1 cellular context compared by ENCODE assay signal in the genomic region with DNA sequence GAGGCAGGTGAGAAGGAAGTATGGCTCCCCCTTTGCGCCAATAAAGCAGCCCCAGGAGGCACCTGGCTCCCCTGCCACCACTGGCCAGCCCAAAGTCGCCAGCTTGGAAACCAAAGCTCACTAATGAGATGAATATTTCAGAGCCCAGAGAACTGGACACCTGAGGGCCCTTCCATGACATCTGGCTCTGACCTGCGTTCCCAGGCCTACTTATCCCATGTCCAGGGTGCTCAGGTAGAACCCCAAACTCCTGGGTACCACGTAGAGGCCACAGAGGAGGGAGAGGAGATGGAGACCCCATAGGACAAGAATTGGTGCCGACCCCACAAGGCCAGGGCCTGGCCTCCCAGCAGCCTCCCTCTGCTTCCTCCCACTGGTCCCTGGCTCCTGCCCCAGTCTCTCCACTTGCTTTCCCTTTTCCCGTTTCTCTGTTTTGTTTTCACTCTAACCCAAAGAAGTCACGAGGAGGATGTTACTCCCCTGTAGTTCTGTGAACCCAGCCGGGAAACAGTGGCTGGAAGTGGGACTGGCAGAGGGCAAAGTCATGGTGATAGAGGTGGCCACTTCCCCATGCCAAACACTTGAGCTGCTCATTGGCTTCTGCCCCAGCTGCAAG.
TF ChIP-seq lines count a peak whose summit lies in the region.

No MANE protein-coding gene starts in this region.

TF ChIP-seq in liver, 16 proteins besides CTCF, POLR2A, EP300 and RAD21 (continued from another document):
- TF ChIP-seq REST (IDR thresholded peaks at IDR 0.05), result peak; percentile 32
- TF ChIP-seq RXRA (IDR thresholded peaks at IDR 0.05), result peak; percentile 43 to 62
- TF ChIP-seq, protein P1, sequence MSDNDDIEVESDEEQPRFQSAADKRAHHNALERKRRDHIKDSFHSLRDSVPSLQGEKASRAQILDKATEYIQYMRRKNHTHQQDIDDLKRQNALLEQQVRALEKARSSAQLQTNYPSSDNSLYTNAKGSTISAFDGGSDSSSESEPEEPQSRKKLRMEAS (IDR thresholded peaks at IDR 0.05), result peak; percentile 10
- TF ChIP-seq ZBTB33 (IDR thresholded peaks at IDR 0.05), result no peak
- peak in 1 of 2 donors; percentile 33 for TF ChIP-seq HNF4A (conservative IDR thresholded peaks at IDR 0.05)
- no peak for TF ChIP-seq NR2F2 (IDR thresholded peaks at IDR 0.05)
TF ChIP-seq in liver: peak in this region for 6.
